ENCODE assay signal across 7 cellular contexts in the genomic region with DNA sequence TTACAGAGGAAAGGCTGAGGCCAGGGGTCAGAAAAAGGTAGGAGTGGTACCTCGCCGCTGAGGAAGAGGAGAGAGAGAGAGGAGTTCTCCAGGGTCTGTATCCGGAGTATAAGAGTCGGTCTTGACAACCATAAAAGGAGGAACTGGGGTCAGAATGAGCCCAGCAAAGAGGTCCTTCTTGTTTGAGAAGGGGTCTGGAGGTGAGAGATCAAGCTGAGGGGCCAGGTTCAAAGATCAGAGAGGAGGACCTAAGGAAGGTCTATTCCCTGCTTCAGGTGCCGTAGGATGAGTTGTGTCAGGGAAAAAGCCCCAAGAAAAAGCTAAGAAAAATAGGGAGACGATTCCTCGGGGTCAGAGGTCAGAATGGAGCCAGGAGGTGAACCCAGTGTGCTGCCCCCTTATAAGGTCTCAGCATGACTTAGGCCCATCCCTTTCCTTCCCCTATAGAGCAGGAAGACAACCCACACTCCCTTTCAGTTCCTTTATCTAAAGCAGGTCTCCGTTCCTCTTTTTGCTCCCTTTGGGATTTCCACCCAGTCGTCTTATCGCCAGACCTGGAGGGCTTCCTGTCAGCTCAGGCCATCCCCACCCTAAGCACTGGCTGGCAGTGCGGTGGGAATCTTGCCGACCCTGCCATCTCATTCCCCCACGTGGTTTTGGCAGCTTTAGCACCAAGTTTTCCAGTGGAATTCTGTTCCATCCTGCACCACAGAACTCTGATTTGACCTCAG. TPM values are rescaled to one million over a fixed set of nuclear protein-coding genes. Genes with fewer than 3 reads are reported as not detected.
DNase-seq lines count a peak whose midpoint lies in the region; ATAC-seq and FAIRE-seq lines count a peak whose summit lies in the region.

No MANE protein-coding gene starts in this region.

- H3K4me1 ChIP-seq in HUES6 (ENCODE audit: control insufficient read depth, insufficient read depth, low read length) (peaks cover 6% of the 10 kb centered on the region; the same call in 1 of the 2 replicates), right cardiac atrium (ENCODE audit: control insufficient read depth, insufficient read depth, low read length) (peaks cover 11% of the 10 kb centered on the region), small intestine (ENCODE audit: control insufficient read depth in 2 of 2, insufficient read depth in 1 of 2, low read depth in 1 of 2, low read length in 1 of 2) (peaks cover 3 to 4% of the 10 kb centered on the region in 2 donors)

- H3K27ac ChIP-seq in HUES6 (ENCODE audit: low read depth, low read length) = peak overlapping the region; percentile 70; the same call in 1 of the 2 replicates
- H3K27ac ChIP-seq in right cardiac atrium (ENCODE audit: low read length) = peak overlapping the region; percentile 82
- peak overlapping the region; percentile 39 to 85 for H3K27ac ChIP-seq in small intestine (ENCODE audit: low read depth in 1 of 2, low read length in 1 of 2)

- H3K36me3 ChIP-seq in HUES6 (ENCODE audit: control insufficient read depth, insufficient read depth, low read length) = peaks cover 25% of the 10 kb centered on the region
- H3K36me3 ChIP-seq in small intestine (ENCODE audit: control insufficient read depth in 2 of 2, insufficient read depth in 2 of 2, low read length in 2 of 2) = peaks cover 6 to 8% of the 10 kb centered on the region in 2 donors

- H3K4me3 ChIP-seq in HUES6 (ENCODE audit: low read depth, low read length) (peak overlapping the region; percentile 98), right cardiac atrium (ENCODE audit: low read length) (peak overlapping the region; percentile 80), small intestine (ENCODE audit: low read depth in 1 of 2, low read length in 2 of 2) (peak overlapping the region; percentile 72 to 94)

- no peak for DNase-seq in right cardiac atrium
- DNase-seq in small intestine = no peak
- DNase-seq in putamen (ENCODE audit: low spot score) = no peak
- no peak for DNase-seq in NCI-H510A (lab: John Stamatoyannopoulos, UW)

- H3K27ac Mint-ChIP-seq in activated T-helper 17 cell treated with anti-CD3 and anti-CD28 coated beads, Interleukin-2, amount 50 U/mL, for 72 hours = peak overlapping the region; percentile 93

- H3K9me3 ChIP-seq in HUES6 (ENCODE audit: control insufficient read depth, insufficient read depth, low read depth, low read length) (no peaks in the 10 kb centered on the region), right cardiac atrium (ENCODE audit: control insufficient read depth, low read length) (no peaks in the 10 kb centered on the region), small intestine (ENCODE audit: control insufficient read depth, low read depth) (no peaks in the 10 kb centered on the region)

- H3K4me3 Mint-ChIP-seq in activated T-helper 17 cell treated with anti-CD3 and anti-CD28 coated beads, Interleukin-2, amount 50 U/mL, for 72 hours = peak overlapping the region; percentile 78

- no peaks in the 10 kb centered on the region for H3K27me3 Mint-ChIP-seq in activated T-helper 17 cell treated with anti-CD3 and anti-CD28 coated beads, Interleukin-2, amount 50 U/mL, for 72 hours

- peaks cover 45% of the 10 kb centered on the region for H3K36me3 Mint-ChIP-seq in activated T-helper 17 cell treated with anti-CD3 and anti-CD28 coated beads, Interleukin-2, amount 50 U/mL, for 72 hours (ENCODE audit: low read depth)

- peak; percentile 44 for ATAC-seq in GM19438 (IDR thresholded peaks at IDR 0.05; ENCODE audit: low read depth, unreplicated experiment)
- peak; percentile 1 for ATAC-seq in activated T-helper 17 cell treated with anti-CD3 and anti-CD28 coated beads, Interleukin-2, amount 50 U/mL, for 72 hours (replicated peaks)
- ATAC-seq in right cardiac atrium = peak; percentile 38 to 53

- no peak for FAIRE-seq in small intestine (lab: Jason Lieb, UNC)

- peaks cover 13% of the 10 kb centered on the region for H3K4me1 Mint-ChIP-seq in activated T-helper 17 cell treated with anti-CD3 and anti-CD28 coated beads, Interleukin-2, amount 50 U/mL, for 72 hours

- peak overlapping the region; percentile 79 for H3K9ac ChIP-seq in HUES6 (ENCODE audit: low read length)

- 13% methylated on average over 13 of the region's 13 CpGs for WGBS in right cardiac atrium
- WGBS in small intestine, 3 donors = 10 to 17% (median 13%) methylated on average over 13 of the region's 13 CpGs

- H3K9me3 Mint-ChIP-seq in activated T-helper 17 cell treated with anti-CD3 and anti-CD28 coated beads, Interleukin-2, amount 50 U/mL, for 72 hours = no peaks in the 10 kb centered on the region

- intact Hi-C loops in right cardiac atrium (cut with DNase I) = no loop called here

- no peaks in the 10 kb centered on the region for H3K27me3 ChIP-seq in HUES6 (ENCODE audit: control insufficient read depth, insufficient read depth, low read length)
- no peaks in the 10 kb centered on the region for H3K27me3 ChIP-seq in right cardiac atrium (ENCODE audit: control insufficient read depth, insufficient read depth)
- H3K27me3 ChIP-seq in small intestine (ENCODE audit: control insufficient read depth in 2 of 2, insufficient read depth in 2 of 2, low read length in 2 of 2) = no peaks in the 10 kb centered on the region

RNA-seq across cellular contexts. Expression of a gene that starts 0.7 kb away (rescaled TPM):
- total RNA-seq in activated T-helper 17 cell treated with anti-CD3 and anti-CD28 coated beads, Interleukin-2, amount 50 U/mL, for 72 hours = 10 to 100 TPM; 49.7 to 54.8 TPM
- total RNA-seq in right cardiac atrium = 10 to 100 TPM; 41.3 to 84.3 (median 47.2) TPM
- 49.4 TPM for polyA plus RNA-seq in right cardiac atrium
- 10 to 100 TPM; 22.0 to 47.0 (median 43.5) TPM for polyA plus RNA-seq in small intestine

RNA-seq across cellular contexts. Expression of a gene that starts 53.7 kb away (rescaled TPM):
- total RNA-seq in activated T-helper 17 cell treated with anti-CD3 and anti-CD28 coated beads, Interleukin-2, amount 50 U/mL, for 72 hours = under 1 TPM; 0.32 to 0.54 TPM
- under 1 TPM in 3 of 4 donors, not detected in 1; 0.11 to 0.31 (median 0.15) TPM for total RNA-seq in right cardiac atrium
- 0.07 TPM for polyA plus RNA-seq in right cardiac atrium
- polyA plus RNA-seq in small intestine = under 1 TPM in 1 of 3 donors, not detected in 2; 0.92 TPM
